ENCODE assay signal across 16 cellular contexts in genomic region chr12:109157986-109158385, GRCh38. TPM values are rescaled to one million over a fixed set of nuclear protein-coding genes. Genes with fewer than 3 reads are reported as not detected.
DNase-seq lines count a peak whose midpoint lies in the region; ATAC-seq, FAIRE-seq and TF ChIP-seq lines count a peak whose summit lies in the region.
"Had no signal": no experiment of that assay in that cellular context is flagged by ENCODE, and none has a peak within 500 bp of the region (broad histone marks: within the 10 kb centered on the region; RNA-seq: fewer than 3 reads in every experiment).

No MANE protein-coding gene starts in this region.

- no peaks in the 10 kb centered on the region for H3K27me3 ChIP-seq in liver (ENCODE audit: control insufficient read depth in 4 of 4, insufficient read depth in 4 of 4, low read length in 3 of 4)
- H3K27me3 ChIP-seq in HepG2 (ENCODE audit: control insufficient read depth in 1 of 2, insufficient read depth in 2 of 2, low read length in 2 of 2): no peaks in the 10 kb centered on the region
- H3K27me3 ChIP-seq in esophagus muscularis mucosa: no peaks in the 10 kb centered on the region
- H3K27me3 ChIP-seq in naive thymus-derived CD4-positive, alpha-beta T cell (ENCODE audit: control insufficient read depth in 2 of 2, insufficient read depth in 2 of 2, low read length in 2 of 2): no peaks in the 10 kb centered on the region
- H3K27me3 ChIP-seq: body of pancreas, foreskin keratinocyte had no signal

- H3K27ac Mint-ChIP-seq in naive thymus-derived CD4-positive, alpha-beta T cell: no peak overlapping the region
- H3K27ac Mint-ChIP-seq: activated naive CD4-positive, alpha-beta T cell treated with anti-CD3 and anti-CD28 coated beads for 36 hours had no signal

- 31% methylated on average over 5 of the region's 5 CpGs for WGBS in liver
- 72% methylated on average over 5 of the region's 5 CpGs for WGBS in HepG2 (ENCODE audit: low lambda C conversion rate)
- 11% methylated on average over 5 of the region's 5 CpGs for WGBS in esophagus muscularis mucosa

- TF ChIP-seq EP300 in HepG2 (IDR thresholded peaks at IDR 0.05; ENCODE audit: low read depth in 2 of 2, low read length in 2 of 2): no peak
- TF ChIP-seq EP300 in HepG2 (CRISPR knock-in tag; IDR thresholded peaks at IDR 0.05; ENCODE audit: borderline replicate concordance): no peak
- TF ChIP-seq EP300 in esophagus muscularis mucosa (IDR thresholded peaks at IDR 0.05): no peak

- no peak for ATAC-seq in HepG2
- no peak for ATAC-seq in naive thymus-derived CD4-positive, alpha-beta T cell
- ATAC-seq: body of pancreas, foreskin keratinocyte had no signal

- peaks cover 0 to 5% (median 0%) of the 10 kb centered on the region in 5 donors for H3K36me3 Mint-ChIP-seq in naive thymus-derived CD4-positive, alpha-beta T cell

- no peaks in the 10 kb centered on the region for H4K20me1 ChIP-seq in HepG2 (ENCODE audit: insufficient read depth, low read length)

- TF ChIP-seq RAD21 in liver (IDR thresholded peaks at IDR 0.05) (no peak), HepG2 (CRISPR knock-in tag; IDR thresholded peaks at IDR 0.05) (no peak)

- H3K4me2 ChIP-seq in HepG2 (ENCODE audit: low read depth, low read length): no peak overlapping the region

- TF ChIP-seq CTCF in liver (IDR thresholded peaks at IDR 0.05; ENCODE audit: low read depth, low read length, missing input control): no peak
- no peak for TF ChIP-seq CTCF in HepG2 (CRISPR knock-in tag; IDR thresholded peaks at IDR 0.05)
- TF ChIP-seq CTCF in esophagus muscularis mucosa (IDR thresholded peaks at IDR 0.05): no peak
- no peak for TF ChIP-seq CTCF in RWPE1 (conservative IDR thresholded peaks at IDR 0.05; ENCODE audit: low read depth)

- H3K4me3 ChIP-seq in liver (ENCODE audit: low read depth in 1 of 3, low read length in 3 of 3) (no peak overlapping the region), HepG2 (replicated peaks in 1 of 3; ENCODE audit: insufficient read depth in 1 of 3, low read depth in 2 of 3, low read length in 3 of 3) (no peak overlapping the region), esophagus muscularis mucosa (peak overlapping the region; percentile 2 to 86 (median 74))
- no peak overlapping the region for H3K4me3 ChIP-seq in naive thymus-derived CD4-positive, alpha-beta T cell (ENCODE audit: low read length)
- H3K4me3 ChIP-seq: body of pancreas had no signal

- peaks cover 15 to 68% (median 55%) of the 10 kb centered on the region in 4 donors for H3K4me1 ChIP-seq in liver (ENCODE audit: control insufficient read depth in 4 of 4, insufficient read depth in 4 of 4, low read length in 3 of 4)
- peaks cover 33% of the 10 kb centered on the region for H3K4me1 ChIP-seq in HepG2 (ENCODE audit: insufficient read depth, low read length)
- peaks cover 79 to 89% (median 86%) of the 10 kb centered on the region in 4 donors for H3K4me1 ChIP-seq in esophagus muscularis mucosa
- H3K4me1 ChIP-seq in naive thymus-derived CD4-positive, alpha-beta T cell (ENCODE audit: control insufficient read depth in 2 of 2, insufficient read depth in 2 of 2, low read length in 2 of 2): peaks cover 5 to 10% of the 10 kb centered on the region in 2 donors
- H3K4me1 ChIP-seq: foreskin keratinocyte had no signal

- peaks cover 2% of the 10 kb centered on the region for H3K79me2 ChIP-seq in HepG2 (ENCODE audit: insufficient read depth, low read length)

- H3K27ac ChIP-seq in liver (ENCODE audit: low read depth in 1 of 2, low read length in 2 of 2): peak overlapping the region; percentile 45 to 53
- H3K27ac ChIP-seq in HepG2 (ENCODE audit: extremely low read length, insufficient read depth, low read length): no peak overlapping the region
- H3K27ac ChIP-seq in esophagus muscularis mucosa (replicated peaks in 1 of 4): peak overlapping the region; percentile 89 to 96 (median 92)
- no peak overlapping the region for H3K27ac ChIP-seq in RWPE1
- no peak overlapping the region for H3K27ac ChIP-seq in naive thymus-derived CD4-positive, alpha-beta T cell (ENCODE audit: low read depth, low read length)
- H3K27ac ChIP-seq: foreskin keratinocyte had no signal

- CTCF ChIA-PET in HepG2 (lab: Yijun Ruan, JAX; ENCODE audit: low intra/inter-chr PET ratio, low total read pairs): no interaction called here
- CTCF ChIA-PET in RWPE1 (lab: Yijun Ruan, JAX): no interaction called here
- CTCF ChIA-PET in naive thymus-derived CD4-positive, alpha-beta T cell (lab: Charles Lee): no interaction called here

- TF ChIP-seq POLR2A in HepG2 (IDR thresholded peaks at IDR 0.05; ENCODE audit: insufficient read depth in 1 of 2, low read depth in 2 of 2, low read length in 2 of 2) (no peak), esophagus muscularis mucosa (IDR thresholded peaks at IDR 0.05; ENCODE audit: low read depth) (no peak)

- no peaks in the 10 kb centered on the region for H3K9me3 Mint-ChIP-seq in naive thymus-derived CD4-positive, alpha-beta T cell
- H3K9me3 Mint-ChIP-seq: activated naive CD4-positive, alpha-beta T cell treated with anti-CD3 and anti-CD28 coated beads for 36 hours had no signal

- H3K4me3 Mint-ChIP-seq in naive thymus-derived CD4-positive, alpha-beta T cell: no peak overlapping the region
- H3K4me3 Mint-ChIP-seq: activated naive CD4-positive, alpha-beta T cell treated with anti-CD3 and anti-CD28 coated beads for 36 hours had no signal

- H3K9me3 ChIP-seq in liver (ENCODE audit: control insufficient read depth in 4 of 4, low read length in 3 of 4): no peaks in the 10 kb centered on the region
- H3K9me3 ChIP-seq in HepG2 (ENCODE audit: low read length): no peaks in the 10 kb centered on the region
- no peaks in the 10 kb centered on the region for H3K9me3 ChIP-seq in esophagus muscularis mucosa
- H3K9me3 ChIP-seq in naive thymus-derived CD4-positive, alpha-beta T cell (ENCODE audit: control insufficient read depth in 2 of 3, low read length in 3 of 3): no peaks in the 10 kb centered on the region
- H3K9me3 ChIP-seq: body of pancreas had no signal

- POLR2A ChIA-PET in HepG2 (lab: Yijun Ruan, JAX) (no interaction called here), RWPE1 (lab: Yijun Ruan, JAX; ENCODE audit: low non-redundant PET) (no interaction called here)
- POLR2A ChIA-PET in naive thymus-derived CD4-positive, alpha-beta T cell (lab: Charles Lee): no interaction called here

- intact Hi-C loops in HepG2 (cut with micrococcal nuclease; ENCODE audit: unreplicated experiment) (no loop called here), esophagus muscularis mucosa (cut with DNase I) (no loop called here), posterior vena cava (cut with DNase I) (no loop called here)
- intact Hi-C loops in naive thymus-derived CD4-positive, alpha-beta T cell (cut with micrococcal nuclease): no loop called here

- peaks cover 0 to 5% (median 0%) of the 10 kb centered on the region in 5 donors for H3K27me3 Mint-ChIP-seq in naive thymus-derived CD4-positive, alpha-beta T cell

- no peaks in the 10 kb centered on the region for H3K36me3 ChIP-seq in liver (ENCODE audit: control insufficient read depth in 4 of 4, insufficient read depth in 3 of 4, low read depth in 1 of 4, low read length in 3 of 4)
- no peaks in the 10 kb centered on the region for H3K36me3 ChIP-seq in HepG2 (replicated peaks in 1 of 2; ENCODE audit: control insufficient read depth in 1 of 2, insufficient read depth in 2 of 2, low read length in 2 of 2)
- no peaks in the 10 kb centered on the region for H3K36me3 ChIP-seq in esophagus muscularis mucosa
- H3K36me3 ChIP-seq in naive thymus-derived CD4-positive, alpha-beta T cell (ENCODE audit: control insufficient read depth in 2 of 3, insufficient read depth in 3 of 3, low read length in 3 of 3): no peaks in the 10 kb centered on the region

- no peak overlapping the region for H2AFZ ChIP-seq in HepG2 (ENCODE audit: low read length)

- BruUV-seq in HepG2 (replicated peaks; lab: Mats Ljungman, UMichigan): no TSS peak

- H3K9ac ChIP-seq in liver (ENCODE audit: low read depth in 1 of 2, low read length in 2 of 2) (no peak overlapping the region), HepG2 (ENCODE audit: insufficient read depth, low read depth, low read length) (no peak overlapping the region)

- in situ Hi-C loops in HepG2 (cut with HindIII; ENCODE audit: extremely low pct_ligation_motif_present, low pct_unique_long_range_greater_than_20kb): no loop called here

- H3K4me1 Mint-ChIP-seq in naive thymus-derived CD4-positive, alpha-beta T cell: peaks cover 13 to 37% (median 19%) of the 10 kb centered on the region in 7 donors

- DNase-seq in HepG2 (ENCODE audit: low spot score): no peak
- DNase-seq in esophagus muscularis mucosa (ENCODE audit: extremely low spot score): no peak
- DNase-seq in posterior vena cava (ENCODE audit: low spot score): peak; percentile 12
- DNase-seq in RWPE1 (ENCODE audit: low spot score): no peak
- no peak for DNase-seq in naive thymus-derived CD4-positive, alpha-beta T cell
- DNase-seq in H4 (ENCODE audit: low spot score): no peak
- no peak for DNase-seq in HTR-8/SVneo (ENCODE audit: insufficient read length, low spot score)
- DNase-seq: activated CD4-positive, alpha-beta T cell treated with anti-CD3 and anti-CD28 coated beads for 1 hour; activated CD8-positive, alpha-beta memory T cell treated with anti-CD3 and anti-CD28 coated beads, Interleukin-2, amount 50 U/mL, for 4 hours; activated naive CD4-positive, alpha-beta T cell treated with anti-CD3 and anti-CD28 coated beads for 36 hours; foreskin keratinocyte; NCI-H2029; NCI-H524 had no signal

- no peak for FAIRE-seq in HepG2 (lab: Jason Lieb, UNC)
- FAIRE-seq in HTR-8/SVneo (lab: Jason Lieb, UNC): no peak
- FAIRE-seq: D721Med had no signal

RNA-seq across cellular contexts. Expression of gene ACACB, which starts 41.6 kb away (rescaled TPM):
- total RNA-seq in liver (100 to 1,000 TPM in 1 of 2 donors, 10 to 100 TPM in 1; 12.9 to 288 TPM), HepG2 (2016; rRNA removed; fragmentation: Illumina TruSeq; extraction: Trizol) (6.0 and 8.6 TPM in 2 replicates), esophagus muscularis mucosa (100 to 1,000 TPM in 2 of 4 donors, 10 to 100 TPM in 2; 59.6 to 134 (median 108) TPM), posterior vena cava (10 to 100 TPM; 29.4 to 49.7 TPM)
- polyA plus RNA-seq in liver (10 to 100 TPM; 46.5 to 57.8 TPM), HepG2 (2011; rRNA removed) (6.2 and 6.4 TPM in 2 replicates)
- total RNA-seq in HepG2 (2016; cell fraction: cytosol; rRNA removed; fragmentation: Illumina TruSeq; extraction: Trizol; ENCODE audit: low read depth): 3.7 and 5.2 TPM in 2 replicates
- 4.7 and 10.3 TPM in 2 replicates for total RNA-seq in HepG2 (2016; cell fraction: insoluble cytoplasmic fraction; rRNA removed; fragmentation: Illumina TruSeq; extraction: Trizol)
- 4.2 and 5.9 TPM in 2 replicates for total RNA-seq in HepG2 (2016; cell fraction: membrane; rRNA removed; fragmentation: Illumina TruSeq; extraction: Trizol)
- total RNA-seq in HepG2 (2016; cell fraction: nucleus; rRNA removed; fragmentation: Illumina TruSeq; extraction: Trizol): 14.3 and 17.9 TPM in 2 replicates
- 3.4 and 4.6 TPM in 2 replicates for polyA plus RNA-seq in HepG2 (2011; cell fraction: cytosol; rRNA removed)
- 18.8 and 19.2 TPM in 2 replicates for polyA plus RNA-seq in HepG2 (2011; cell fraction: nucleus; rRNA removed)
- polyA plus RNA-seq in HepG2 (2012): 4.3 and 4.9 TPM in 2 replicates
- 0.51 TPM in 2 replicates for polyA plus RNA-seq in HepG2 (2016; cell fraction: cytosol; fragmentation: Illumina TruSeq; extraction: Trizol; ENCODE audit: low read depth)
- polyA plus RNA-seq in HepG2 (2016; cell fraction: insoluble cytoplasmic fraction; fragmentation: Illumina TruSeq; extraction: Trizol; ENCODE audit: low read depth): 3.6 and 4.3 TPM in 2 replicates
- 1.0 and 1.2 TPM in 2 replicates for polyA plus RNA-seq in HepG2 (2016; cell fraction: membrane; fragmentation: Illumina TruSeq; extraction: Trizol; ENCODE audit: low read depth)
- 18.5 and 20.2 TPM in 2 replicates for polyA plus RNA-seq in HepG2 (2016; cell fraction: nucleus; fragmentation: Illumina TruSeq; extraction: Trizol; ENCODE audit: insufficient read depth, low read depth)
- polyA minus RNA-seq in HepG2 (2011; rRNA and poly(A)+ RNA removed; ENCODE audit: low replicate concordance): 24.1 and 29.2 TPM in 2 replicates
- 5.0 and 5.1 TPM in 2 replicates for polyA minus RNA-seq in HepG2 (2011; cell fraction: cytosol; rRNA and poly(A)+ RNA removed)
- 23.6 and 44.9 TPM in 2 replicates for polyA minus RNA-seq in HepG2 (2011; cell fraction: nucleus; rRNA and poly(A)+ RNA removed)
- total RNA-seq in naive thymus-derived CD4-positive, alpha-beta T cell: 10 to 100 TPM in 4 of 5 experiments, 1 to 10 TPM in 1; 8.8 to 58.3 (median 40.8) TPM
- 1 to 10 TPM; 3.8 to 4.5 TPM for polyA plus RNA-seq in naive thymus-derived CD4-positive, alpha-beta T cell
- 1.6 and 2.2 TPM in 2 replicates for total RNA-seq in H4 (2014; rRNA removed; shearing (Covaris generic))

Comparison
In these comparisons a context has a peak if more than half of its experiments do, and no peak if none do; other contexts are left out.
1. H3K27ac ChIP-seq: peak in liver (2 of 2) and esophagus muscularis mucosa (4 of 4); none in HepG2 (single experiment), RWPE1 (single experiment) and naive thymus-derived CD4-positive, alpha-beta T cell (single experiment).
2. H3K4me3 ChIP-seq: peak in esophagus muscularis mucosa (4 of 4); none in liver (0 of 3), HepG2 (0 of 3) and naive thymus-derived CD4-positive, alpha-beta T cell (single experiment).